Comparison of ENCODE assay signal across 37 cellular contexts in genomic region chr2:98329549-98329948, GRCh38. TPM values are rescaled to one million over a fixed set of nuclear protein-coding genes. Genes with fewer than 3 reads are reported as not detected.
"Had no signal": no experiment of that assay in that cellular context is flagged by ENCODE, and none has a peak within 500 bp of the region (broad histone marks: within the 10 kb centered on the region; RNA-seq: fewer than 3 reads in every experiment).

No MANE protein-coding gene starts in this region.

- H3K27me3 ChIP-seq: adrenal gland, ascending aorta, body of pancreas, brain microvascular endothelial cell, breast epithelium, cardiac muscle cell had no signal

- H3K4me3 ChIP-seq: adrenal gland, ascending aorta, body of pancreas, breast epithelium, cardiac muscle cell had no signal

- H3K27ac ChIP-seq: adrenal gland, ascending aorta, body of pancreas, brain microvascular endothelial cell, breast epithelium, cardiac muscle cell had no signal

- H3K9me3 ChIP-seq: ascending aorta, body of pancreas had no signal

- H3K4me1 ChIP-seq: adrenal gland, body of pancreas, breast epithelium had no signal

- DNase-seq: activated effector memory CD4-positive, alpha-beta T cell treated with anti-CD3 and anti-CD28 coated beads, Interleukin-2, amount 50 U/mL, for 16 hours; activated effector memory CD4-positive, alpha-beta T cell treated with Interleukin-2 at 50 U/mL for 16 hours; activated gamma-delta T cell; activated gamma-delta T cell treated with Interleukin-2 at 50 U/mL for 16 hours; activated naive CD4-positive, alpha-beta T cell; activated naive CD4-positive, alpha-beta T cell treated with anti-CD3 and anti-CD28 coated beads for 36 hours; activated naive CD4-positive, alpha-beta T cell treated with anti-CD3 and anti-CD28 coated beads, Interleukin-2, amount 10 ng/mL, durations not matched to agents 7 days and 5 days; activated naive CD4-positive, alpha-beta T cell treated with anti-CD3 and anti-CD28 coated beads, Interleukin-2, amount 50 U/mL, for 16 hours; activated naive CD4-positive, alpha-beta T cell treated with Interleukin-2 at 50 U/mL for 16 hours; activated naive CD8-positive, alpha-beta T cell treated with anti-CD3 and anti-CD28 coated beads for 36 hours; activated naive CD8-positive, alpha-beta T cell treated with anti-CD3 and anti-CD28 coated beads, Interleukin-2, amount 10 ng/mL, durations not matched to agents 7 days and 5 days; activated naive CD8-positive, alpha-beta T cell treated with anti-CD3 and anti-CD28 coated beads, Interleukin-2, amount 50 U/mL, for 24 hours; activated T-cell treated with anti-CD3 and anti-CD28 coated beads, Interleukin-2, amount 50 U/mL, for 24 hours; activated T-cell treated with anti-CD3 and anti-CD28 coated beads, Interleukin-2, amount 50 U/mL, for 4 hours; activated T-cell treated with anti-CD3 and anti-CD28 coated beads, Interleukin-2, amount 50 U/mL, for 48 hours; activated T-cell treated with anti-CD3 and anti-CD28 coated beads, Interleukin-2, amount 50 U/mL, for 72 hours; adrenal gland; amniotic stem cell; amygdala; anterior cingulate cortex; aorta; body of pancreas; brain microvascular endothelial cell; caudate nucleus; central memory CD4-positive, alpha-beta T cell; cerebellar nuclear complex had no signal

- FAIRE-seq: astrocyte, bronchial epithelial cell had no signal

- H3K36me3 ChIP-seq: adrenal gland, ascending aorta, brain microvascular endothelial cell, breast epithelium, cardiac muscle cell had no signal

- ATAC-seq: activated naive CD4-positive, alpha-beta T cell treated with anti-CD3 and anti-CD28 coated beads, Interleukin-2, amount 50 U/mL, for 72 hours; activated naive CD8-positive, alpha-beta T cell treated with anti-CD3 and anti-CD28 coated beads, Interleukin-2, amount 50 U/mL, for 24 hours; activated T-cell treated with anti-CD3 and anti-CD28 coated beads, Interleukin-2, amount 50 U/mL, for 4 hours; activated T-cell treated with anti-CD3 and anti-CD28 coated beads, Interleukin-2, amount 50 U/mL, for 72 hours; activated T-helper 17 cell treated with anti-CD3 and anti-CD28 coated beads, Interleukin-2, amount 50 U/mL, for 72 hours; body of pancreas had no signal

RNA-seq across cellular contexts. Expression of gene CNGA3, which starts 16.7 kb away (rescaled TPM):
- total RNA-seq: activated naive CD4-positive, alpha-beta T cell treated with anti-CD3 and anti-CD28 coated beads for 36 hours; activated naive CD4-positive, alpha-beta T cell treated with anti-CD3 and anti-CD28 coated beads, Interleukin-2, amount 50 U/mL, for 72 hours; activated naive CD8-positive, alpha-beta T cell treated with anti-CD3 and anti-CD28 coated beads for 36 hours; activated naive CD8-positive, alpha-beta T cell treated with anti-CD3 and anti-CD28 coated beads, Interleukin-2, amount 10 ng/mL, durations not matched to agents 7 days and 5 days; activated T-cell treated with anti-CD3 and anti-CD28 coated beads, Interleukin-2, amount 50 U/mL, for 4 hours; activated T-cell treated with anti-CD3 and anti-CD28 coated beads, Interleukin-2, amount 50 U/mL, for 72 hours; activated T-helper 1 cell treated with anti-CD3 and anti-CD28 coated beads, Interleukin-12 subunit alpha, Interleukin-12 subunit beta, Interleukin-2, Interleukin-4 antibody, amounts not matched to agents 30 ng/mL and 10 ng/mL and 1 ng/mL, durations not matched to agents 14 hours and 24 hours and 36 hours; activated T-helper 17 cell treated with anti-CD3 and anti-CD28 coated beads, Interleukin-2, amount 50 U/mL, for 72 hours; activated T-helper 2 cell treated with anti-CD3 and anti-CD28 coated beads, Interferon-gamma antibody, Interleukin-2, Interleukin-4, amounts not matched to agents 10 μg/mL and 5 μg/mL and 100 μg/mL, durations not matched to agents 14 hours and 24 hours and 36 hours; aorta; ascending aorta; astrocyte; bronchial epithelial cell; cardiac muscle cell; cardiac septum; chondrocyte had no signal
- polyA plus RNA-seq: aorta, cardiac muscle cell had no signal
